2 cellular contexts compared by ENCODE assay signal in the genomic region with DNA sequence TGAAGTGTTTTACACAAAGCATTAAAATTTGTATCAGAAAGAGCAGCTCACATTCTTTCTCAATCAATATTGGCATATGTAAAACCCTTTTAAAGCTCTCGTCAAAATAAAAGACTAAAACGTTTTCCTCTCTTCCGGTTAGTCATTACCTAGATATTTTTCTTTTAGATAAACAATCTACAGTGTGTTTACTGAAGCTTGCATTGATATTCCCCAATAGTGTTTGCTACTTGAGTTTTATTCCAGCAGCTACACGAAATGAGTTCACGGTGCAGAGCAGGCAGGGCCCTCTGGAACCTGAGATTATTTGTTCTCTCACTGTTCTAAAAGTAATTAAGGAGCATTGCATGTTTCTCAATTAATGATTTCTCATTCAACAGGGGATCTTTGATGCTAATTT.
TF ChIP-seq lines count a peak whose summit lies in the region.

No MANE protein-coding gene starts in this region.

TF ChIP-seq in GM23338, 12 proteins besides CTCF, POLR2A, EP300 and RAD21 (continues in another document):
- TF ChIP-seq, protein P1, sequence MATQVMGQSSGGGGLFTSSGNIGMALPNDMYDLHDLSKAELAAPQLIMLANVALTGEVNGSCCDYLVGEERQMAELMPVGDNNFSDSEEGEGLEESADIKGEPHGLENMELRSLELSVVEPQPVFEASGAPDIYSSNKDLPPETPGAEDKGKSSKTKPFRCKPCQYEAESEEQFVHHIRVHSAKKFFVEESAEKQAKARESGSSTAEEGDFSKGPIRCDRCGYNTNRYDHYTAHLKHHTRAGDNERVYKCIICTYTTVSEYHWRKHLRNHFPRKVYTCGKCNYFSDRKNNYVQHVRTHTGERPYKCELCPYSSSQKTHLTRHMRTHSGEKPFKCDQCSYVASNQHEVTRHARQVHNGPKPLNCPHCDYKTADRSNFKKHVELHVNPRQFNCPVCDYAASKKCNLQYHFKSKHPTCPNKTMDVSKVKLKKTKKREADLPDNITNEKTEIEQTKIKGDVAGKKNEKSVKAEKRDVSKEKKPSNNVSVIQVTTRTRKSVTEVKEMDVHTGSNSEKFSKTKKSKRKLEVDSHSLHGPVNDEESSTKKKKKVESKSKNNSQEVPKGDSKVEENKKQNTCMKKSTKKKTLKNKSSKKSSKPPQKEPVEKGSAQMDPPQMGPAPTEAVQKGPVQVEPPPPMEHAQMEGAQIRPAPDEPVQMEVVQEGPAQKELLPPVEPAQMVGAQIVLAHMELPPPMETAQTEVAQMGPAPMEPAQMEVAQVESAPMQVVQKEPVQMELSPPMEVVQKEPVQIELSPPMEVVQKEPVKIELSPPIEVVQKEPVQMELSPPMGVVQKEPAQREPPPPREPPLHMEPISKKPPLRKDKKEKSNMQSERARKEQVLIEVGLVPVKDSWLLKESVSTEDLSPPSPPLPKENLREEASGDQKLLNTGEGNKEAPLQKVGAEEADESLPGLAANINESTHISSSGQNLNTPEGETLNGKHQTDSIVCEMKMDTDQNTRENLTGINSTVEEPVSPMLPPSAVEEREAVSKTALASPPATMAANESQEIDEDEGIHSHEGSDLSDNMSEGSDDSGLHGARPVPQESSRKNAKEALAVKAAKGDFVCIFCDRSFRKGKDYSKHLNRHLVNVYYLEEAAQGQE (IDR thresholded peaks at IDR 0.05; ENCODE audit: unreplicated experiment) = no peak
- TF ChIP-seq EZH2 (IDR thresholded peaks at IDR 0.05; ENCODE audit: low read depth, unreplicated experiment) = no peak
- no peak for TF ChIP-seq JUNB (IDR thresholded peaks at IDR 0.05; ENCODE audit: unreplicated experiment)
- TF ChIP-seq NANOG (IDR thresholded peaks at IDR 0.05; ENCODE audit: borderline replicate concordance) = no peak
- no peak for TF ChIP-seq EZH2phosphoT487 (IDR thresholded peaks at IDR 0.05; ENCODE audit: unreplicated experiment)
- no peak for TF ChIP-seq ZNF331 (CRISPR knock-in tag; IDR thresholded peaks at IDR 0.05; ENCODE audit: low read depth)
- no peak for TF ChIP-seq CREB1 (CRISPR knock-in tag; IDR thresholded peaks at IDR 0.05; ENCODE audit: low read depth)
- no peak for TF ChIP-seq STAT1 (IDR thresholded peaks at IDR 0.05; ENCODE audit: unreplicated experiment)
- no peak for TF ChIP-seq ZNF462 (CRISPR knock-in tag; IDR thresholded peaks at IDR 0.05)
- no peak for TF ChIP-seq POLR2AphosphoS5 (IDR thresholded peaks at IDR 0.05; ENCODE audit: low read depth)

TF ChIP-seq in endothelial cell of umbilical vein, 7 proteins besides CTCF, POLR2A, EP300 and RAD21:
- TF ChIP-seq MYC (IDR thresholded peaks at IDR 0.05; ENCODE audit: low read depth, low read length) = no peak
- no peak for TF ChIP-seq POLR2AphosphoS5 (IDR thresholded peaks at IDR 0.05; ENCODE audit: insufficient read depth, low read depth, low read length)
- TF ChIP-seq MAX (IDR thresholded peaks at IDR 0.05; ENCODE audit: insufficient read depth, insufficient read length) = no peak
- TF ChIP-seq EZH2 (IDR thresholded peaks at IDR 0.05; ENCODE audit: borderline replicate concordance, low read depth, low read length, severe bottlenecking) = no peak
- no peak for TF ChIP-seq FOS (IDR thresholded peaks at IDR 0.05; ENCODE audit: borderline replicate concordance, insufficient read depth, low read length)
- no peak for TF ChIP-seq JUN (IDR thresholded peaks at IDR 0.05; ENCODE audit: borderline replicate concordance, insufficient read depth, insufficient read length, low read depth)
- TF ChIP-seq GATA2 (IDR thresholded peaks at IDR 0.05; ENCODE audit: insufficient read depth, insufficient read length, low read depth, low read length) = no peak
